ENCODE assay signal across 8 cellular contexts in genomic region chr1:92298573-92299476, GRCh38. TPM values are rescaled to one million over a fixed set of nuclear protein-coding genes. Genes with fewer than 3 reads are reported as not detected.
DNase-seq lines count a peak whose midpoint lies in the region; ATAC-seq and TF ChIP-seq lines count a peak whose summit lies in the region.

A gene with protein sequence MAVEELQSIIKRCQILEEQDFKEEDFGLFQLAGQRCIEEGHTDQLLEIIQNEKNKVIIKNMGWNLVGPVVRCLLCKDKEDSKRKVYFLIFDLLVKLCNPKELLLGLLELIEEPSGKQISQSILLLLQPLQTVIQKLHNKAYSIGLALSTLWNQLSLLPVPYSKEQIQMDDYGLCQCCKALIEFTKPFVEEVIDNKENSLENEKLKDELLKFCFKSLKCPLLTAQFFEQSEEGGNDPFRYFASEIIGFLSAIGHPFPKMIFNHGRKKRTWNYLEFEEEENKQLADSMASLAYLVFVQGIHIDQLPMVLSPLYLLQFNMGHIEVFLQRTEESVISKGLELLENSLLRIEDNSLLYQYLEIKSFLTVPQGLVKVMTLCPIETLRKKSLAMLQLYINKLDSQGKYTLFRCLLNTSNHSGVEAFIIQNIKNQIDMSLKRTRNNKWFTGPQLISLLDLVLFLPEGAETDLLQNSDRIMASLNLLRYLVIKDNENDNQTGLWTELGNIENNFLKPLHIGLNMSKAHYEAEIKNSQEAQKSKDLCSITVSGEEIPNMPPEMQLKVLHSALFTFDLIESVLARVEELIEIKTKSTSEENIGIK (minus strand): TSS chr1:92298987. CDS start chr1:92297999, 988 bp downstream.
Gene RPAP2, plus strand, starts transcription at chr1:92299059. Its CDS starts 15 bp downstream, at chr1:92299074.

- TF ChIP-seq CTCF in C4-2B (conservative IDR thresholded peaks at IDR 0.05), result peak; percentile 36
- TF ChIP-seq CTCF in lower leg skin (IDR thresholded peaks at IDR 0.05), result no peak

- WGBS in lower leg skin, 2 donors, result 0% methylated on average over 37 to 42 of the region's 76 CpGs

- ATAC-seq in HG03457 (IDR thresholded peaks at IDR 0.05; ENCODE audit: unreplicated experiment), result peak; percentile 98

- peak in 1 of 2 donors; percentile 2 for TF ChIP-seq POLR2A in lower leg skin (IDR thresholded peaks at IDR 0.05)

- peak within 1 kb of the TSS; percentile 98 for H3K27ac ChIP-seq in C4-2B

- intact Hi-C loops in lower leg skin (cut with DNase I; ENCODE audit: low total_unique reads), result loop anchor here (5.0 kb wide), 1 partner anchor 1017 kb away; no protein-coding TSS in a partner anchor

- DNase-seq in GM19240 (ENCODE audit: insufficient read length, low spot score) (peak; percentile 57), NCI-H524 treated with DMSO at 0.1 percent for 48 hours (lab: John Stamatoyannopoulos, UW) (peak; percentile 32), dermis blood vessel endothelial cell (peak; percentile 91), lower leg skin (ENCODE audit: low spot score in 2 of 2) (peak; percentile 52 to 92)
- DNase-seq in activated CD4-positive, alpha-beta T cell treated with anti-CD3 and anti-CD28 coated beads, Interleukin-2, amount 50 U/mL, for 24 hours (ENCODE audit: low read depth in 1 of 2, low spot score in 1 of 2), result peak; percentile 54
- peak; percentile 66 to 73 for DNase-seq in stimulated activated CD4-positive, alpha-beta T cell treated with anti-CD3 and anti-CD28 coated beads, Interleukin-4, amount 100 ng/mL, for 4 hours

- H3K4me3 ChIP-seq in lower leg skin (ENCODE audit: low read depth, poor library complexity, severe bottlenecking), result peak within 1 kb of the TSS; percentile 77

RNA-seq across cellular contexts. Expression of the first gene that starts in this region (rescaled TPM):
- 7.8 and 9.9 TPM in 2 replicates for total RNA-seq in dermis blood vessel endothelial cell
- total RNA-seq in lower leg skin, result 1 to 10 TPM; 4.6 to 9.3 (median 5.1) TPM

RNA-seq across cellular contexts. Expression of gene RPAP2, which starts in this region (rescaled TPM):
- 14.0 and 22.8 TPM in 2 replicates for total RNA-seq in dermis blood vessel endothelial cell
- 10 to 100 TPM in 1 of 4 donors, 1 to 10 TPM in 3; 9.0 to 14.5 (median 9.3) TPM for total RNA-seq in lower leg skin

Comparison
In these comparisons a context has a peak if more than half of its experiments do, and no peak if none do; other contexts are left out.
1. Peak in every context shown above with its lines: DNase-seq, ATAC-seq, H3K4me3 ChIP-seq and H3K27ac ChIP-seq.
2. DNase-seq: peak in every context shown above with its lines; median percentile 91 in dermis blood vessel endothelial cell; 72 in lower leg skin; 70 in stimulated activated CD4-positive, alpha-beta T cell treated with anti-CD3 and anti-CD28 coated beads, Interleukin-4, amount 100 ng/mL, for 4 hours; 57 in GM19240; 54 in activated CD4-positive, alpha-beta T cell treated with anti-CD3 and anti-CD28 coated beads, Interleukin-2, amount 50 U/mL, for 24 hours; 32 in NCI-H524 treated with DMSO at 0.1 percent for 48 hours.